1 cellular context compared by ENCODE assay signal in the genomic region with DNA sequence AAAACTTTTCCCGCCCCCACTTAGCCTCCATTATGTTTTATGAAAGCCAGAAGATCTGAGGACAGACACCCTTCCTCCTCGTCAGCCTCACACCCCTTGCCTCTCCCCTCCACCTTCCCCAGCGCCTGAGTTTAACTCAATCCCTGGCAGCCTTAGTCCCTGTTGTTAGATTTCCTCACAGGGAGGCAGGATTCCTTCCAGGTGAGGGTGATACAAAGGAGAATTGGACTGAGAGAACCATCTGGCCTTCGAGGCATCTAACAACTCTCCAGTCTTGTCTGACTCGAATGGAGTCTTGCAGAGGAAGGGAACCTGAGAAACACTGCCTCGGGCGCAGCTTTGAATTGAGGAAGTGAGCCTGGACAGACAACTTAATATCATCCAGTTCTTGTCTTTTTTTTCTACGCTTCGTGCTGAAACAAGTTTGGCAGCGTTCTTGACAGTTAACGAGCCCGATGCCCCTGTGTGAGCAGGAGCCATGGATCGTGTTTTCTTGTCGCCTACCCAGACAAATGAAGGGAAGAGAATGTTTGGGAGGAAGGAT.
A peak's percentile ranks its signal among the peaks of the same experiment; 100 is the strongest.
TF ChIP-seq lines count a peak whose summit lies in the region.

No MANE protein-coding gene starts in this region.

TF ChIP-seq in HepG2, 621 proteins besides CTCF, POLR2A, EP300 and RAD21:
- TF ChIP-seq SMAD3 (CRISPR knock-in tag; IDR thresholded peaks at IDR 0.05) (no peak), ZSCAN9 (CRISPR knock-in tag; IDR thresholded peaks at IDR 0.05; ENCODE audit: borderline replicate concordance) (0 out of 2 replicates have a peak, but pooled peaks have one; percentile 13), ZNF816 (CRISPR knock-in tag; IDR thresholded peaks at IDR 0.05; ENCODE audit: borderline replicate concordance) (0 out of 2 replicates have a peak, but pooled peaks have one; percentile 56), ZNF431 (CRISPR knock-in tag; IDR thresholded peaks at IDR 0.05; ENCODE audit: borderline replicate concordance, low read depth) (0 out of 2 replicates have a peak, but pooled peaks have one; percentile 5), ZNF501 (CRISPR knock-in tag; IDR thresholded peaks at IDR 0.05) (peak; percentile 10; the same call in 1 of the 2 replicates)
- TF ChIP-seq, protein P1, sequence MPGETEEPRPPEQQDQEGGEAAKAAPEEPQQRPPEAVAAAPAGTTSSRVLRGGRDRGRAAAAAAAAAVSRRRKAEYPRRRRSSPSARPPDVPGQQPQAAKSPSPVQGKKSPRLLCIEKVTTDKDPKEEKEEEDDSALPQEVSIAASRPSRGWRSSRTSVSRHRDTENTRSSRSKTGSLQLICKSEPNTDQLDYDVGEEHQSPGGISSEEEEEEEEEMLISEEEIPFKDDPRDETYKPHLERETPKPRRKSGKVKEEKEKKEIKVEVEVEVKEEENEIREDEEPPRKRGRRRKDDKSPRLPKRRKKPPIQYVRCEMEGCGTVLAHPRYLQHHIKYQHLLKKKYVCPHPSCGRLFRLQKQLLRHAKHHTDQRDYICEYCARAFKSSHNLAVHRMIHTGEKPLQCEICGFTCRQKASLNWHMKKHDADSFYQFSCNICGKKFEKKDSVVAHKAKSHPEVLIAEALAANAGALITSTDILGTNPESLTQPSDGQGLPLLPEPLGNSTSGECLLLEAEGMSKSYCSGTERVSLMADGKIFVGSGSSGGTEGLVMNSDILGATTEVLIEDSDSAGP (CRISPR knock-in tag; IDR thresholded peaks at IDR 0.05; ENCODE audit: borderline replicate concordance) = 0 out of 2 replicates have a peak, but pooled peaks have one; percentile 0
- TF ChIP-seq, protein P2, sequence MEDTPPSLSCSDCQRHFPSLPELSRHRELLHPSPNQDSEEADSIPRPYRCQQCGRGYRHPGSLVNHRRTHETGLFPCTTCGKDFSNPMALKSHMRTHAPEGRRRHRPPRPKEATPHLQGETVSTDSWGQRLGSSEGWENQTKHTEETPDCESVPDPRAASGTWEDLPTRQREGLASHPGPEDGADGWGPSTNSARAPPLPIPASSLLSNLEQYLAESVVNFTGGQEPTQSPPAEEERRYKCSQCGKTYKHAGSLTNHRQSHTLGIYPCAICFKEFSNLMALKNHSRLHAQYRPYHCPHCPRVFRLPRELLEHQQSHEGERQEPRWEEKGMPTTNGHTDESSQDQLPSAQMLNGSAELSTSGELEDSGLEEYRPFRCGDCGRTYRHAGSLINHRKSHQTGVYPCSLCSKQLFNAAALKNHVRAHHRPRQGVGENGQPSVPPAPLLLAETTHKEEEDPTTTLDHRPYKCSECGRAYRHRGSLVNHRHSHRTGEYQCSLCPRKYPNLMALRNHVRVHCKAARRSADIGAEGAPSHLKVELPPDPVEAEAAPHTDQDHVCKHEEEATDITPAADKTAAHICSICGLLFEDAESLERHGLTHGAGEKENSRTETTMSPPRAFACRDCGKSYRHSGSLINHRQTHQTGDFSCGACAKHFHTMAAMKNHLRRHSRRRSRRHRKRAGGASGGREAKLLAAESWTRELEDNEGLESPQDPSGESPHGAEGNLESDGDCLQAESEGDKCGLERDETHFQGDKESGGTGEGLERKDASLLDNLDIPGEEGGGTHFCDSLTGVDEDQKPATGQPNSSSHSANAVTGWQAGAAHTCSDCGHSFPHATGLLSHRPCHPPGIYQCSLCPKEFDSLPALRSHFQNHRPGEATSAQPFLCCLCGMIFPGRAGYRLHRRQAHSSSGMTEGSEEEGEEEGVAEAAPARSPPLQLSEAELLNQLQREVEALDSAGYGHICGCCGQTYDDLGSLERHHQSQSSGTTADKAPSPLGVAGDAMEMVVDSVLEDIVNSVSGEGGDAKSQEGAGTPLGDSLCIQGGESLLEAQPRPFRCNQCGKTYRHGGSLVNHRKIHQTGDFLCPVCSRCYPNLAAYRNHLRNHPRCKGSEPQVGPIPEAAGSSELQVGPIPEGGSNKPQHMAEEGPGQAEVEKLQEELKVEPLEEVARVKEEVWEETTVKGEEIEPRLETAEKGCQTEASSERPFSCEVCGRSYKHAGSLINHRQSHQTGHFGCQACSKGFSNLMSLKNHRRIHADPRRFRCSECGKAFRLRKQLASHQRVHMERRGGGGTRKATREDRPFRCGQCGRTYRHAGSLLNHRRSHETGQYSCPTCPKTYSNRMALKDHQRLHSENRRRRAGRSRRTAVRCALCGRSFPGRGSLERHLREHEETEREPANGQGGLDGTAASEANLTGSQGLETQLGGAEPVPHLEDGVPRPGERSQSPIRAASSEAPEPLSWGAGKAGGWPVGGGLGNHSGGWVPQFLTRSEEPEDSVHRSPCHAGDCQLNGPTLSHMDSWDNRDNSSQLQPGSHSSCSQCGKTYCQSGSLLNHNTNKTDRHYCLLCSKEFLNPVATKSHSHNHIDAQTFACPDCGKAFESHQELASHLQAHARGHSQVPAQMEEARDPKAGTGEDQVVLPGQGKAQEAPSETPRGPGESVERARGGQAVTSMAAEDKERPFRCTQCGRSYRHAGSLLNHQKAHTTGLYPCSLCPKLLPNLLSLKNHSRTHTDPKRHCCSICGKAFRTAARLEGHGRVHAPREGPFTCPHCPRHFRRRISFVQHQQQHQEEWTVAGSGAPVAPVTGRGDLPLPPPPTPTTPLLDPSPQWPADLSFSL (CRISPR knock-in tag; IDR thresholded peaks at IDR 0.05) = no peak
- TF ChIP-seq, protein P3, sequence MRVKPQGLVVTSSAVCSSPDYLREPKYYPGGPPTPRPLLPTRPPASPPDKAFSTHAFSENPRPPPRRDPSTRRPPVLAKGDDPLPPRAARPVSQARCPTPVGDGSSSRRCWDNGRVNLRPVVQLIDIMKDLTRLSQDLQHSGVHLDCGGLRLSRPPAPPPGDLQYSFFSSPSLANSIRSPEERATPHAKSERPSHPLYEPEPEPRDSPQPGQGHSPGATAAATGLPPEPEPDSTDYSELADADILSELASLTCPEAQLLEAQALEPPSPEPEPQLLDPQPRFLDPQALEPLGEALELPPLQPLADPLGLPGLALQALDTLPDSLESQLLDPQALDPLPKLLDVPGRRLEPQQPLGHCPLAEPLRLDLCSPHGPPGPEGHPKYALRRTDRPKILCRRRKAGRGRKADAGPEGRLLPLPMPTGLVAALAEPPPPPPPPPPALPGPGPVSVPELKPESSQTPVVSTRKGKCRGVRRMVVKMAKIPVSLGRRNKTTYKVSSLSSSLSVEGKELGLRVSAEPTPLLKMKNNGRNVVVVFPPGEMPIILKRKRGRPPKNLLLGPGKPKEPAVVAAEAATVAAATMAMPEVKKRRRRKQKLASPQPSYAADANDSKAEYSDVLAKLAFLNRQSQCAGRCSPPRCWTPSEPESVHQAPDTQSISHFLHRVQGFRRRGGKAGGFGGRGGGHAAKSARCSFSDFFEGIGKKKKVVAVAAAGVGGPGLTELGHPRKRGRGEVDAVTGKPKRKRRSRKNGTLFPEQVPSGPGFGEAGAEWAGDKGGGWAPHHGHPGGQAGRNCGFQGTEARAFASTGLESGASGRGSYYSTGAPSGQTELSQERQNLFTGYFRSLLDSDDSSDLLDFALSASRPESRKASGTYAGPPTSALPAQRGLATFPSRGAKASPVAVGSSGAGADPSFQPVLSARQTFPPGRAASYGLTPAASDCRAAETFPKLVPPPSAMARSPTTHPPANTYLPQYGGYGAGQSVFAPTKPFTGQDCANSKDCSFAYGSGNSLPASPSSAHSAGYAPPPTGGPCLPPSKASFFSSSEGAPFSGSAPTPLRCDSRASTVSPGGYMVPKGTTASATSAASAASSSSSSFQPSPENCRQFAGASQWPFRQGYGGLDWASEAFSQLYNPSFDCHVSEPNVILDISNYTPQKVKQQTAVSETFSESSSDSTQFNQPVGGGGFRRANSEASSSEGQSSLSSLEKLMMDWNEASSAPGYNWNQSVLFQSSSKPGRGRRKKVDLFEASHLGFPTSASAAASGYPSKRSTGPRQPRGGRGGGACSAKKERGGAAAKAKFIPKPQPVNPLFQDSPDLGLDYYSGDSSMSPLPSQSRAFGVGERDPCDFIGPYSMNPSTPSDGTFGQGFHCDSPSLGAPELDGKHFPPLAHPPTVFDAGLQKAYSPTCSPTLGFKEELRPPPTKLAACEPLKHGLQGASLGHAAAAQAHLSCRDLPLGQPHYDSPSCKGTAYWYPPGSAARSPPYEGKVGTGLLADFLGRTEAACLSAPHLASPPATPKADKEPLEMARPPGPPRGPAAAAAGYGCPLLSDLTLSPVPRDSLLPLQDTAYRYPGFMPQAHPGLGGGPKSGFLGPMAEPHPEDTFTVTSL (CRISPR knock-in tag; IDR thresholded peaks at IDR 0.05; ENCODE audit: borderline replicate concordance) = 0 out of 2 replicates have a peak, but pooled peaks have one; percentile 39
